12 cellular contexts compared by ENCODE assay signal in the genomic region with DNA sequence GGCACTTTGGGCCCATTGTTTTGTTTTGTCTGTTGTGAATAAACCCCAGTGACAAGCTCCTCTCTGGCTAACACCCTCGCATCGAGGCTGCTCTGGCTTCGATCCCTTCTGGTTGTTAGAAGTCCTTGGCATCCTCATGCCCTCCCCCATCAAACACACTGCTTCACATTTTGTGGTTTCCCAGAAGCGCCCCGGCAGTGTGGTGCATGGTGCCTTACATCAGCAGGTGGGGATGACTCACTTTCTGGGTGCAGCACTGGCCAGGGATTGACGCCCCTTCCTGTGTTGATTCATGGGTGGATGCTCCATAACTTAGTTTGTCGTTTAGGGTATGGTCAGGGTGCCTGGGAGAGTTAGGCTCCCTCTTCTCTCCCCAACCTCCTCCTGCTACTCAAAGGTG. TPM values are rescaled to one million over a fixed set of nuclear protein-coding genes. Genes with fewer than 3 reads are reported as not detected.
DNase-seq lines count a peak whose midpoint lies in the region; ATAC-seq, FAIRE-seq and TF ChIP-seq lines count a peak whose summit lies in the region.
"Had no signal": no experiment of that assay in that cellular context is flagged by ENCODE, and none has a peak within 500 bp of the region (broad histone marks: within the 10 kb centered on the region; RNA-seq: fewer than 3 reads in every experiment).

No MANE protein-coding gene starts in this region.

- peak; percentile 15 for DNase-seq in 8988T
- DNase-seq in GM04503 (ENCODE audit: low read depth), result peak; percentile 31
- DNase-seq in RWPE2 (ENCODE audit: low spot score), result peak; percentile 92
- peak; percentile 10 for DNase-seq in endothelial cell of umbilical vein (ENCODE audit: low read depth, low spot score)
- DNase-seq in stomach, result no peak
- DNase-seq: right cardiac atrium, T-cell had no signal

- H3K27me3 ChIP-seq in RWPE2 (ENCODE audit: insufficient read depth, poor library complexity, severe bottlenecking) (no peaks in the 10 kb centered on the region), endothelial cell of umbilical vein (ENCODE audit: control insufficient read depth in 2 of 2, insufficient read depth in 2 of 2, low read length in 2 of 2) (no peaks in the 10 kb centered on the region), stomach (peaks cover 0 to under 1% (median 0%) of the 10 kb centered on the region in 3 donors)

- dilution Hi-C loops in endothelial cell of umbilical vein (cut with MboI; ENCODE audit: extremely low pct_ligation_motif_present, low sequenced_read_pairs), result no loop called here

- FAIRE-seq in endothelial cell of umbilical vein (lab: Jason Lieb, UNC), result no peak
- FAIRE-seq: HepG2 had no signal

- peak overlapping the region; percentile 79 for H3K27ac ChIP-seq in RWPE2 (ENCODE audit: poor library complexity, severe bottlenecking)
- H3K27ac ChIP-seq in endothelial cell of umbilical vein (ENCODE audit: insufficient read depth, low read depth, low read length), result no peak overlapping the region
- no peak overlapping the region for H3K27ac ChIP-seq in stomach

- H3K4me1 ChIP-seq in RWPE2 (ENCODE audit: insufficient read depth, poor library complexity, severe bottlenecking) (peaks cover 73% of the 10 kb centered on the region), endothelial cell of umbilical vein (ENCODE audit: control insufficient read depth, extremely low read depth, insufficient read depth, low read length) (peaks cover 3% of the 10 kb centered on the region), stomach (peaks cover 0 to 5% (median 0%) of the 10 kb centered on the region in 4 donors)

- no peaks in the 10 kb centered on the region for H4K20me1 ChIP-seq in endothelial cell of umbilical vein (replicated peaks; ENCODE audit: control insufficient read depth, extremely low read depth, insufficient read depth, low read length)

- BruUV-seq in endothelial cell of umbilical vein (replicated peaks; lab: Mats Ljungman, UMichigan), result no TSS peak

- no peak overlapping the region for H3K4me3 ChIP-seq in RWPE2 (ENCODE audit: severe bottlenecking)
- no peak overlapping the region for H3K4me3 ChIP-seq in endothelial cell of umbilical vein (replicated peaks in 1 of 3; ENCODE audit: insufficient read depth in 1 of 3, low read depth in 1 of 3, low read length in 3 of 3)
- H3K4me3 ChIP-seq in stomach, result no peak overlapping the region

- H3K9ac ChIP-seq in endothelial cell of umbilical vein (replicated peaks; ENCODE audit: extremely low read depth, insufficient read depth, low read length), result no peak overlapping the region

- CTCF ChIA-PET in endothelial cell of umbilical vein (lab: Charles Lee), result interaction anchor here (1.5 kb wide), 1 partner anchor 31 kb away, joined by 3 read pairs; no protein-coding TSS in a partner anchor

- WGBS in stomach, 5 donors, result 55 to 69% (median 61%) methylated on average over 7 of the region's 7 CpGs

- no peaks in the 10 kb centered on the region for H3K79me2 ChIP-seq in endothelial cell of umbilical vein (ENCODE audit: control insufficient read depth, insufficient read depth, low read length)

- intact Hi-C loops in endothelial cell of umbilical vein (cut with micrococcal nuclease) (no loop called here), stomach (cut with DNase I; ENCODE audit: low total_unique reads) (no loop called here)

- TF ChIP-seq CTCF in RWPE2 (IDR thresholded peaks at IDR 0.05; ENCODE audit: poor library complexity, severe bottlenecking) (no peak), endothelial cell of umbilical vein (IDR thresholded peaks at IDR 0.05; ENCODE audit: extremely low read depth in 1 of 2, insufficient read depth in 1 of 2, low read depth in 1 of 2, low read length in 2 of 2) (no peak), stomach (IDR thresholded peaks at IDR 0.05) (no peak)

- no peaks in the 10 kb centered on the region for H3K9me1 ChIP-seq in endothelial cell of umbilical vein (replicated peaks; ENCODE audit: control insufficient read depth, extremely low read depth, insufficient read depth, low read length)

- no peak for TF ChIP-seq EP300 in stomach (IDR thresholded peaks at IDR 0.05)

- H2AFZ ChIP-seq in endothelial cell of umbilical vein (ENCODE audit: low read depth, low read length), result no peak overlapping the region

- POLR2A ChIA-PET in endothelial cell of umbilical vein (lab: Charles Lee), result no interaction called here

- ATAC-seq in RWPE2 (ENCODE audit: low read depth) (peak; percentile 81), HG03439 (IDR thresholded peaks at IDR 0.05; ENCODE audit: unreplicated experiment) (no peak), HG02973 (IDR thresholded peaks at IDR 0.05; ENCODE audit: unreplicated experiment) (no peak), HG02970 (IDR thresholded peaks at IDR 0.05; ENCODE audit: low FRiP score, unreplicated experiment) (no peak)
- ATAC-seq: HepG2, right cardiac atrium, T-cell had no signal

- H3K36me3 ChIP-seq in RWPE2 (ENCODE audit: low read depth) (peaks cover 6% of the 10 kb centered on the region; the same call in 1 of the 2 replicates), endothelial cell of umbilical vein (ENCODE audit: control insufficient read depth in 2 of 2, extremely low read depth in 1 of 2, insufficient read depth in 2 of 2, low read length in 2 of 2) (no peaks in the 10 kb centered on the region), stomach (no peaks in the 10 kb centered on the region)

- TF ChIP-seq POLR2A in endothelial cell of umbilical vein (IDR thresholded peaks at IDR 0.05; ENCODE audit: low read depth, low read length) (no peak), stomach (IDR thresholded peaks at IDR 0.05) (no peak)

- H3K4me2 ChIP-seq in endothelial cell of umbilical vein (ENCODE audit: insufficient read depth, low read length), result no peak overlapping the region

- H3K9me3 ChIP-seq in RWPE2 (ENCODE audit: severe bottlenecking), result no peaks in the 10 kb centered on the region
- no peaks in the 10 kb centered on the region for H3K9me3 ChIP-seq in endothelial cell of umbilical vein (replicated peaks; ENCODE audit: control insufficient read depth, insufficient read depth, low read length)
- H3K9me3 ChIP-seq in stomach, result no peaks in the 10 kb centered on the region

TF ChIP-seq in endothelial cell of umbilical vein, 7 proteins besides CTCF, POLR2A, EP300 and RAD21:
- TF ChIP-seq, protein P1, sequence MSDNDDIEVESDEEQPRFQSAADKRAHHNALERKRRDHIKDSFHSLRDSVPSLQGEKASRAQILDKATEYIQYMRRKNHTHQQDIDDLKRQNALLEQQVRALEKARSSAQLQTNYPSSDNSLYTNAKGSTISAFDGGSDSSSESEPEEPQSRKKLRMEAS (IDR thresholded peaks at IDR 0.05; ENCODE audit: insufficient read depth, insufficient read length), result no peak
- TF ChIP-seq FOS (IDR thresholded peaks at IDR 0.05; ENCODE audit: borderline replicate concordance, insufficient read depth, low read length), result peak; percentile 37
- peak; percentile 16 for TF ChIP-seq JUN (IDR thresholded peaks at IDR 0.05; ENCODE audit: borderline replicate concordance, insufficient read depth, insufficient read length, low read depth)
- no peak for TF ChIP-seq MYC (IDR thresholded peaks at IDR 0.05; ENCODE audit: low read depth, low read length)
- no peak for TF ChIP-seq EZH2 (IDR thresholded peaks at IDR 0.05; ENCODE audit: borderline replicate concordance, low read depth, low read length, severe bottlenecking)

RNA-seq across cellular contexts. Expression of a gene that starts 51.4 kb away (rescaled TPM):
- total RNA-seq in endothelial cell of umbilical vein (15.5 and 17.1 TPM in 2 replicates), stomach (not detected)
- polyA plus RNA-seq in endothelial cell of umbilical vein (33.0 and 36.4 TPM in 2 replicates), stomach (not detected)
- polyA plus RNA-seq in endothelial cell of umbilical vein (2011; cell fraction: cytosol; rRNA removed), result 30.4 and 32.4 TPM in 2 replicates
- polyA plus RNA-seq in endothelial cell of umbilical vein (2011; cell fraction: nucleus; rRNA removed), result 34.5 and 41.4 TPM in 2 replicates
- 37.3 and 39.5 TPM in 2 replicates for polyA plus RNA-seq in endothelial cell of umbilical vein (2012)
- 22.8 and 24.2 TPM in 2 replicates for polyA minus RNA-seq in endothelial cell of umbilical vein
- polyA minus RNA-seq in endothelial cell of umbilical vein (2011; cell fraction: cytosol; rRNA and poly(A)+ RNA removed), result not detected
- polyA minus RNA-seq in endothelial cell of umbilical vein (2011; cell fraction: nucleus; rRNA and poly(A)+ RNA removed), result 19.6 and 22.1 TPM in 2 replicates
- total RNA-seq: CD4-positive, CD25-positive, alpha-beta regulatory T cell; HepG2; right cardiac atrium; T-cell had no signal
- polyA plus RNA-seq: CD4-positive, CD25-positive, alpha-beta regulatory T cell; HepG2 had no signal

Comparison
In these comparisons a context has a peak if more than half of its experiments do, and no peak if none do; other contexts are left out.
1. RNA of a gene that starts 51.4 kb away (total RNA-seq): 15.5 to 17.1 TPM in endothelial cell of umbilical vein; not detected in stomach; every median in the first group is over 10 times any median in the second.